In genomic region chr2:207617011-207617671, GRCh38 we compare ENCODE assay signal across 1 cellular context.
TF ChIP-seq lines count a peak whose summit lies in the region.

No MANE protein-coding gene starts in this region.

TF ChIP-seq in GM23338, 12 proteins besides CTCF, POLR2A, EP300 and RAD21 (continued from another document):
- TF ChIP-seq REST (IDR thresholded peaks at IDR 0.05; ENCODE audit: unreplicated experiment), result no peak
- no peak for TF ChIP-seq STAT1 (IDR thresholded peaks at IDR 0.05; ENCODE audit: unreplicated experiment)
